ENCODE assay signal across 16 cellular contexts in the genomic region with DNA sequence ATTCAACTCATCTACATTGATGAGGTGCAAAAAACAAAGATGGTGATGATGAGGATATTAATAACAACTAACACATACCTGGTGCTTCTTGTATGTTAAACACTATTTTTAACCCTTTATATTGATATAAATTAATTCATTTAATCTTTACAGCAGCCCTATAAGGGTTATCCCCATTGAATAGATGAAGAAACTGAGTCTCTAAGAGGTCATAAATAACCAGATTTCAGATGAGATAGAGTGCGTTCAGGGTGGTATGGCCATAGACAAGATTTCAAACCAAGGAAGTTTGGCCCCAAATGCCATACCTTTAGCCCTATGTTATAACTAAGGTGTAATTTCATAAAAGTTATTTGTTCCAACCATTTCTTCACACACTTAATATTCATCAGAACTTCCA.
"Had no signal": no experiment of that assay in that cellular context is flagged by ENCODE, and none has a peak within 500 bp of the region (broad histone marks: within the 10 kb centered on the region; RNA-seq: fewer than 3 reads in every experiment).

No MANE protein-coding gene starts in this region.

- DNase-seq: activated CD4-positive, alpha-beta T cell treated with anti-CD3 and anti-CD28 coated beads for 4 hours; activated CD8-positive, alpha-beta memory T cell treated with anti-CD3 and anti-CD28 coated beads, Interleukin-2, amount 50 U/mL, for 4 hours; activated CD8-positive, alpha-beta T cell treated with anti-CD3 and anti-CD28 coated beads for 36 hours; activated T-cell treated with anti-CD3 and anti-CD28 coated beads, Interleukin-2, amount 50 U/mL, for 72 hours; cortex of kidney; effector memory CD4-positive, alpha-beta T cell; erythroblast; glutamatergic neuron; left colon; occipital lobe; sigmoid colon; stimulated activated CD4-positive, alpha-beta T cell treated with anti-CD3 and anti-CD28 coated beads, Interleukin-2, amount 100 ng/mL, for 48 hours; T-cell; WERI-Rb-1 had no signal

- ATAC-seq: activated CD8-positive, alpha-beta T cell treated with anti-CD3 and anti-CD28 coated beads for 36 hours; activated T-cell treated with anti-CD3 and anti-CD28 coated beads, Interleukin-2, amount 50 U/mL, for 72 hours; left colon; T-cell had no signal

- H3K27ac ChIP-seq: ascending aorta, WERI-Rb-1 had no signal

- H3K9me3 ChIP-seq: ascending aorta, sigmoid colon, thoracic aorta had no signal

- H3K4me3 ChIP-seq: ascending aorta, sigmoid colon, thoracic aorta had no signal

- H3K27me3 ChIP-seq: ascending aorta, sigmoid colon had no signal

- H3K36me3 ChIP-seq: ascending aorta, sigmoid colon, thoracic aorta, WERI-Rb-1 had no signal
